25 cellular contexts compared by ENCODE assay signal in the genomic region with DNA sequence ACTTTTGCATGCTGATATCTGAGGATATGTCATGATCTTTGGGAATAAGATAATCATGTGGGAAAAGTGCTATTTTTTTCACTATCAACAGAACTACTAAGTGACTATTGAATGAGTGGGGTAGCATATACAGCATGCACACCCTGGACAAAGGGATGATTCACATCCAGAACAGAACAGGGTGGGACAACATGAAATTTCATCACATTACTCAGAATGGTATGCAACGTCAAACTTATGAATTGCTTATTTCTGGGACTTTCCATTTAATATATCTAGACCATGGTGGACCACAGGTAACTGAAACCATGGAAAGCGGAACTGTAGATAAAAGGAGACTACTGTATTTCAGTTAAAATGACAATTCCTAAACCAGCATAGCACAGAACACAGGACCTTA.
"Had no signal": no experiment of that assay in that cellular context is flagged by ENCODE, and none has a peak within 500 bp of the region (broad histone marks: within the 10 kb centered on the region; RNA-seq: fewer than 3 reads in every experiment).

No MANE protein-coding gene starts in this region.

- H3K79me2 ChIP-seq: parathyroid adenoma had no signal

- ATAC-seq: gastroesophageal sphincter; left cardiac atrium; mucosa of descending colon; right lobe of liver; stimulated activated effector memory CD8-positive, alpha-beta T cell treated with anti-CD3 and anti-CD28 coated beads, Interleukin-12 subunit alpha, Interleukin-12 subunit beta, amount 100 ng/mL, for 72 hours; stimulated activated naive CD8-positive, alpha-beta T cell treated with anti-CD3 and anti-CD28 coated beads, Interleukin-15, amount 100 ng/mL, for 72 hours; T-helper 17 cell had no signal

- H3K9me3 Mint-ChIP-seq: activated CD4-positive, alpha-beta memory T cell treated with anti-CD3 and anti-CD28 coated beads, Interleukin-2, amount 10 ng/mL, durations not matched to agents 7 days and 5 days; activated naive CD4-positive, alpha-beta T cell treated with anti-CD3 and anti-CD28 coated beads, Interleukin-2, amount 10 ng/mL, durations not matched to agents 7 days and 5 days had no signal

- H3K27ac Mint-ChIP-seq: activated CD4-positive, alpha-beta memory T cell treated with anti-CD3 and anti-CD28 coated beads, Interleukin-2, amount 10 ng/mL, durations not matched to agents 7 days and 5 days; activated naive CD4-positive, alpha-beta T cell treated with anti-CD3 and anti-CD28 coated beads, Interleukin-2, amount 10 ng/mL, durations not matched to agents 7 days and 5 days; dendritic cell treated with granulocyte-macrophage colony-stimulating factor and Interleukin-4, amounts not matched to agents 40 ng/mL and 50 ng/mL, for 4 days; nephron progenitor cell; stimulated activated effector memory CD8-positive, alpha-beta T cell treated with anti-CD3 and anti-CD28 coated beads, Interleukin-12 subunit alpha, Interleukin-12 subunit beta, amount 100 ng/mL, for 72 hours; stimulated activated naive CD8-positive, alpha-beta T cell treated with anti-CD3 and anti-CD28 coated beads, Interleukin-15, amount 100 ng/mL, for 72 hours; T-helper 17 cell had no signal

- H3K27ac ChIP-seq: gastroesophageal sphincter, parathyroid adenoma, right lobe of liver, skin epidermis, tibial artery had no signal

- H3K9ac ChIP-seq: parathyroid adenoma had no signal

- H3K9me3 ChIP-seq: mucosa of descending colon, right lobe of liver, tibial artery had no signal

- H3K4me1 Mint-ChIP-seq: activated CD4-positive, alpha-beta memory T cell treated with anti-CD3 and anti-CD28 coated beads, Interleukin-2, amount 10 ng/mL, durations not matched to agents 7 days and 5 days; activated naive CD4-positive, alpha-beta T cell treated with anti-CD3 and anti-CD28 coated beads, Interleukin-2, amount 10 ng/mL, durations not matched to agents 7 days and 5 days; nephron progenitor cell; stimulated activated effector memory CD8-positive, alpha-beta T cell treated with anti-CD3 and anti-CD28 coated beads, Interleukin-12 subunit alpha, Interleukin-12 subunit beta, amount 100 ng/mL, for 72 hours; stimulated activated naive CD8-positive, alpha-beta T cell treated with anti-CD3 and anti-CD28 coated beads, Interleukin-15, amount 100 ng/mL, for 72 hours; T-helper 17 cell had no signal

- FAIRE-seq: endometrium had no signal

- H3K36me3 Mint-ChIP-seq: activated naive CD4-positive, alpha-beta T cell treated with anti-CD3 and anti-CD28 coated beads, Interleukin-2, amount 10 ng/mL, durations not matched to agents 7 days and 5 days; stimulated activated effector memory CD8-positive, alpha-beta T cell treated with anti-CD3 and anti-CD28 coated beads, Interleukin-12 subunit alpha, Interleukin-12 subunit beta, amount 100 ng/mL, for 72 hours had no signal

- H3K4me3 ChIP-seq: gastroesophageal sphincter, mucosa of descending colon, right lobe of liver, skin epidermis, tibial artery had no signal

- DNase-seq: activated CD4-positive, alpha-beta memory T cell treated with anti-CD3 and anti-CD28 coated beads, Interleukin-2, amount 10 ng/mL, durations not matched to agents 7 days and 5 days; activated CD4-positive, alpha-beta T cell treated with anti-CD3 and anti-CD28 coated beads for 4 hours; activated CD4-positive, CD25-positive, alpha-beta regulatory T cell; activated effector memory CD4-positive, alpha-beta T cell treated with anti-CD3 and anti-CD28 coated beads, Interleukin-2, amount 50 U/mL, for 16 hours; activated naive CD4-positive, alpha-beta T cell treated with anti-CD3 and anti-CD28 coated beads, Interleukin-2, amount 10 ng/mL, durations not matched to agents 7 days and 5 days; caudate nucleus; effector CD4-positive, alpha-beta T cell; head of caudate nucleus; hypothalamus; left cardiac atrium; mesendoderm; mucosa of descending colon; nephron progenitor cell; nucleus accumbens; right lobe of liver; stimulated activated CD4-positive, alpha-beta T cell treated with anti-CD3 and anti-CD28 coated beads, Interleukin-1b, Interleukin-23, amount 100 ng/mL, for 48 hours; stimulated activated naive CD8-positive, alpha-beta T cell treated with anti-CD3 and anti-CD28 coated beads, Interleukin-15, amount 100 ng/mL, for 72 hours; T-helper 17 cell; tibial artery had no signal

- H3K27me3 Mint-ChIP-seq: activated naive CD4-positive, alpha-beta T cell treated with anti-CD3 and anti-CD28 coated beads, Interleukin-2, amount 10 ng/mL, durations not matched to agents 7 days and 5 days; dendritic cell treated with granulocyte-macrophage colony-stimulating factor and Interleukin-4, amounts not matched to agents 40 ng/mL and 50 ng/mL, for 4 days; stimulated activated naive CD8-positive, alpha-beta T cell treated with anti-CD3 and anti-CD28 coated beads, Interleukin-15, amount 100 ng/mL, for 72 hours; T-helper 17 cell had no signal

- H3K4me3 Mint-ChIP-seq: activated CD4-positive, alpha-beta memory T cell treated with anti-CD3 and anti-CD28 coated beads, Interleukin-2, amount 10 ng/mL, durations not matched to agents 7 days and 5 days; activated naive CD4-positive, alpha-beta T cell treated with anti-CD3 and anti-CD28 coated beads, Interleukin-2, amount 10 ng/mL, durations not matched to agents 7 days and 5 days; dendritic cell treated with granulocyte-macrophage colony-stimulating factor and Interleukin-4, amounts not matched to agents 40 ng/mL and 50 ng/mL, for 4 days; nephron progenitor cell; stimulated activated effector memory CD8-positive, alpha-beta T cell treated with anti-CD3 and anti-CD28 coated beads, Interleukin-12 subunit alpha, Interleukin-12 subunit beta, amount 100 ng/mL, for 72 hours; stimulated activated naive CD8-positive, alpha-beta T cell treated with anti-CD3 and anti-CD28 coated beads, Interleukin-15, amount 100 ng/mL, for 72 hours; T-helper 17 cell had no signal

- H3K27me3 ChIP-seq: gastroesophageal sphincter, tibial artery had no signal

- H3K36me3 ChIP-seq: gastroesophageal sphincter, right lobe of liver, tibial artery had no signal

- H2AFZ ChIP-seq: parathyroid adenoma had no signal

- H3K4me1 ChIP-seq: gastroesophageal sphincter, parathyroid adenoma, right lobe of liver, tibial artery had no signal
